In genomic region chr5:151081426-151082273, GRCh38 we compare ENCODE assay signal across 8 cellular contexts. TPM values are rescaled to one million over a fixed set of nuclear protein-coding genes. Genes with fewer than 3 reads are reported as not detected.
DNase-seq lines count a peak whose midpoint lies in the region; ATAC-seq and TF ChIP-seq lines count a peak whose summit lies in the region.

No MANE protein-coding gene starts in this region.

- peaks cover 97% of the 10 kb centered on the region for H3K36me3 Mint-ChIP-seq in activated T-helper 17 cell treated with anti-CD3 and anti-CD28 coated beads, Interleukin-2, amount 50 U/mL, for 72 hours (ENCODE audit: low read depth)
- H3K36me3 Mint-ChIP-seq in stimulated activated naive B cell treated with anti-CD40 and anti-IgM and Interleukin-4, amounts not matched to agents 10 μg/mL and 1 μg/mL and 100 μg/mL, for 72 hours = peaks cover 82 to 89% of the 10 kb centered on the region in 2 donors

- ATAC-seq in activated T-helper 17 cell treated with anti-CD3 and anti-CD28 coated beads, Interleukin-2, amount 50 U/mL, for 72 hours (replicated peaks) = no peak
- ATAC-seq in stimulated activated naive B cell treated with anti-CD40 and anti-IgM and Interleukin-4, amounts not matched to agents 10 μg/mL and 1 μg/mL and 100 μg/mL, for 72 hours (replicated peaks) = no peak
- no peak for ATAC-seq in GM19324 (IDR thresholded peaks at IDR 0.05; ENCODE audit: low FRiP score, unreplicated experiment)

- no CpG with 5 or more reads among the region's 15 CpGs for WGBS in iPS DF 6.9 (ENCODE audit: insufficient coverage, insufficient read length)

- peak overlapping the region; percentile 92 for H3K27ac Mint-ChIP-seq in activated T-helper 17 cell treated with anti-CD3 and anti-CD28 coated beads, Interleukin-2, amount 50 U/mL, for 72 hours
- peak overlapping the region; percentile 91 for H3K27ac Mint-ChIP-seq in stimulated activated naive B cell treated with anti-CD40 and anti-IgM and Interleukin-4, amounts not matched to agents 10 μg/mL and 1 μg/mL and 100 μg/mL, for 72 hours

- peak overlapping the region; percentile 93 for H3K4me3 ChIP-seq in ACC112 (ENCODE audit: low read depth, low read length)
- H3K4me3 ChIP-seq in HFF-Myc (replicated peaks; ENCODE audit: low read depth, low read length) = peak overlapping the region; percentile 82
- H3K4me3 ChIP-seq in iPS DF 6.9 (ENCODE audit: low read length) = peak overlapping the region; percentile 70; the same call in 1 of the 2 replicates

- DNase-seq in HFF-Myc (ENCODE audit: extremely low read depth, low read depth) = no peak
- DNase-seq in iPS DF 6.9 (ENCODE audit: low read depth, low spot score) = no peak
- DNase-seq in stimulated activated naive B cell treated with anti-CD40 and anti-IgM and Interleukin-4, amounts not matched to agents 10 μg/mL and 1 μg/mL and 100 μg/mL, for 72 hours = no peak
- DNase-seq in NAMALWA (ENCODE audit: low spot score) = no peak
- no peak for DNase-seq in GOT3 (lab: John Stamatoyannopoulos, UW)

- peaks cover 62% of the 10 kb centered on the region for H3K4me1 ChIP-seq in ACC112 (ENCODE audit: control insufficient read depth, insufficient read depth, low read length, unreplicated experiment)
- peaks cover 2% of the 10 kb centered on the region for H3K4me1 ChIP-seq in iPS DF 6.9 (ENCODE audit: control insufficient read depth, insufficient read depth, low read length)

- no peak overlapping the region for H2AFZ ChIP-seq in ACC112 (ENCODE audit: low read length, unreplicated experiment)

- peak overlapping the region; percentile 88 for H3K4me3 Mint-ChIP-seq in activated T-helper 17 cell treated with anti-CD3 and anti-CD28 coated beads, Interleukin-2, amount 50 U/mL, for 72 hours
- H3K4me3 Mint-ChIP-seq in stimulated activated naive B cell treated with anti-CD40 and anti-IgM and Interleukin-4, amounts not matched to agents 10 μg/mL and 1 μg/mL and 100 μg/mL, for 72 hours = peak overlapping the region; percentile 89 to 99

- H3K4me1 Mint-ChIP-seq in activated T-helper 17 cell treated with anti-CD3 and anti-CD28 coated beads, Interleukin-2, amount 50 U/mL, for 72 hours = peaks cover 30% of the 10 kb centered on the region
- peaks cover 51 to 77% of the 10 kb centered on the region in 2 donors for H3K4me1 Mint-ChIP-seq in stimulated activated naive B cell treated with anti-CD40 and anti-IgM and Interleukin-4, amounts not matched to agents 10 μg/mL and 1 μg/mL and 100 μg/mL, for 72 hours

- no peaks in the 10 kb centered on the region for H3K27me3 Mint-ChIP-seq in activated T-helper 17 cell treated with anti-CD3 and anti-CD28 coated beads, Interleukin-2, amount 50 U/mL, for 72 hours
- no peaks in the 10 kb centered on the region for H3K27me3 Mint-ChIP-seq in stimulated activated naive B cell treated with anti-CD40 and anti-IgM and Interleukin-4, amounts not matched to agents 10 μg/mL and 1 μg/mL and 100 μg/mL, for 72 hours

- H3K9me3 ChIP-seq in iPS DF 6.9 (ENCODE audit: control insufficient read depth, insufficient read depth, low read length) = no peaks in the 10 kb centered on the region

- H3K27me3 ChIP-seq in ACC112 (ENCODE audit: insufficient read depth, low read length) = no peaks in the 10 kb centered on the region
- no peaks in the 10 kb centered on the region for H3K27me3 ChIP-seq in iPS DF 6.9 (ENCODE audit: control insufficient read depth, insufficient read depth, low read length)

- no peaks in the 10 kb centered on the region for H3K9me3 Mint-ChIP-seq in activated T-helper 17 cell treated with anti-CD3 and anti-CD28 coated beads, Interleukin-2, amount 50 U/mL, for 72 hours
- no peaks in the 10 kb centered on the region for H3K9me3 Mint-ChIP-seq in stimulated activated naive B cell treated with anti-CD40 and anti-IgM and Interleukin-4, amounts not matched to agents 10 μg/mL and 1 μg/mL and 100 μg/mL, for 72 hours

- H3K27ac ChIP-seq in ACC112 (ENCODE audit: low read depth, low read length) (peak overlapping the region; percentile 94), iPS DF 6.9 (ENCODE audit: low read length) (no peak overlapping the region)

- no peak for TF ChIP-seq CTCF in HFF-Myc (IDR thresholded peaks at IDR 0.05; ENCODE audit: low read depth, low read length, missing control alignments)

- H3K36me3 ChIP-seq in ACC112 (ENCODE audit: insufficient read depth, low read length) = peaks cover 12% of the 10 kb centered on the region; the same call in 1 of the 2 replicates
- no peaks in the 10 kb centered on the region for H3K36me3 ChIP-seq in iPS DF 6.9 (ENCODE audit: control insufficient read depth, insufficient read depth, low read length)

- peaks cover 39% of the 10 kb centered on the region for H3K79me2 ChIP-seq in ACC112 (ENCODE audit: control insufficient read depth, insufficient read depth, low read length, unreplicated experiment)

RNA-seq across cellular contexts. Expression of gene TNIP1, which starts 0.8 kb away (rescaled TPM):
- total RNA-seq in activated T-helper 17 cell treated with anti-CD3 and anti-CD28 coated beads, Interleukin-2, amount 50 U/mL, for 72 hours = 100 to 1,000 TPM; 316 to 609 TPM
